In genomic region chr18:58535340-58536186, GRCh38 we compare ENCODE assay signal across 9 cellular contexts.
DNase-seq lines count a peak whose midpoint lies in the region; ATAC-seq and TF ChIP-seq lines count a peak whose summit lies in the region.
"Had no signal": no experiment of that assay in that cellular context is flagged by ENCODE, and none has a peak within 500 bp of the region (broad histone marks: within the 10 kb centered on the region; RNA-seq: fewer than 3 reads in every experiment).

No MANE protein-coding gene starts in this region.

- no peak overlapping the region for H3K4me2 ChIP-seq in PC-3 (ENCODE audit: low read length)

- H4K20me1 ChIP-seq in PC-3 (ENCODE audit: low read length): no peaks in the 10 kb centered on the region

- WGBS in esophagus muscularis mucosa: 84% methylated on average over 14 of the region's 14 CpGs

- no peak overlapping the region for H3K9ac ChIP-seq in PC-3 (ENCODE audit: low read length)

- ATAC-seq in GM19397 (IDR thresholded peaks at IDR 0.05; ENCODE audit: unreplicated experiment) (peak; percentile 55), HG03280 (IDR thresholded peaks at IDR 0.05; ENCODE audit: unreplicated experiment) (peak; percentile 66), PC-3 (no peak)

- H3K36me3 Mint-ChIP-seq in activated T-helper 2 cell treated with anti-CD3 and anti-CD28 coated beads, Interferon-gamma antibody, Interleukin-2, Interleukin-4, amounts not matched to agents 10 μg/mL and 5 μg/mL and 100 μg/mL, durations not matched to agents 14 hours and 24 hours and 36 hours (ENCODE audit: low read depth): no peaks in the 10 kb centered on the region
- H3K36me3 Mint-ChIP-seq: naive thymus-derived CD8-positive, alpha-beta T cell had no signal

- no peaks in the 10 kb centered on the region for H3K9me2 ChIP-seq in PC-3 (replicated peaks; ENCODE audit: low read length)

- no peak for TF ChIP-seq EP300 in esophagus muscularis mucosa (IDR thresholded peaks at IDR 0.05)

- no peak for TF ChIP-seq POLR2A in esophagus muscularis mucosa (IDR thresholded peaks at IDR 0.05; ENCODE audit: low read depth)

- H3K4me1 ChIP-seq in PC-3 (ENCODE audit: insufficient read depth, low read length): peaks cover under 1% of the 10 kb centered on the region; the same call in 1 of the 2 replicates
- H3K4me1 ChIP-seq in esophagus muscularis mucosa: no peaks in the 10 kb centered on the region

- TF ChIP-seq CTCF in PC-3 (conservative IDR thresholded peaks at IDR 0.05; ENCODE audit: low read depth, low read length) (no peak), esophagus muscularis mucosa (IDR thresholded peaks at IDR 0.05) (no peak)

- intact Hi-C loops in activated T-helper 2 cell treated with anti-CD3 and anti-CD28 coated beads, Interferon-gamma antibody, Interleukin-2, Interleukin-4, amounts not matched to agents 10 μg/mL and 5 μg/mL and 100 μg/mL, durations not matched to agents 14 hours and 24 hours and 36 hours (cut with micrococcal nuclease): no loop called here
- intact Hi-C loops in PC-3 (cut with micrococcal nuclease): no loop called here
- intact Hi-C loops in esophagus muscularis mucosa (cut with DNase I): no loop called here

- H3K27me3 ChIP-seq in PC-3 (ENCODE audit: low read length) (no peaks in the 10 kb centered on the region), esophagus muscularis mucosa (no peaks in the 10 kb centered on the region)

- H3F3A ChIP-seq in PC-3 (ENCODE audit: low read length, unreplicated experiment): no peaks in the 10 kb centered on the region

- H3K4me3 ChIP-seq in PC-3 (ENCODE audit: low read length) (no peak overlapping the region), esophagus muscularis mucosa (no peak overlapping the region)

- no TSS peak for BruUV-seq in PC-3 (replicated peaks; lab: Mats Ljungman, UMichigan)

- no peaks in the 10 kb centered on the region for H3K9me3 Mint-ChIP-seq in activated T-helper 2 cell treated with anti-CD3 and anti-CD28 coated beads, Interferon-gamma antibody, Interleukin-2, Interleukin-4, amounts not matched to agents 10 μg/mL and 5 μg/mL and 100 μg/mL, durations not matched to agents 14 hours and 24 hours and 36 hours
- H3K9me3 Mint-ChIP-seq: naive thymus-derived CD8-positive, alpha-beta T cell had no signal

- peaks cover 20% of the 10 kb centered on the region for H3K27me3 Mint-ChIP-seq in activated T-helper 2 cell treated with anti-CD3 and anti-CD28 coated beads, Interferon-gamma antibody, Interleukin-2, Interleukin-4, amounts not matched to agents 10 μg/mL and 5 μg/mL and 100 μg/mL, durations not matched to agents 14 hours and 24 hours and 36 hours (ENCODE audit: low read depth)

- no peak overlapping the region for H3K4me3 Mint-ChIP-seq in activated T-helper 2 cell treated with anti-CD3 and anti-CD28 coated beads, Interferon-gamma antibody, Interleukin-2, Interleukin-4, amounts not matched to agents 10 μg/mL and 5 μg/mL and 100 μg/mL, durations not matched to agents 14 hours and 24 hours and 36 hours (ENCODE audit: low read depth)

- POLR2A ChIA-PET in PC-3 (lab: Charles Lee; ENCODE audit: unreplicated experiment): no interaction called here

- peaks cover 32% of the 10 kb centered on the region for H3K4me1 Mint-ChIP-seq in activated T-helper 2 cell treated with anti-CD3 and anti-CD28 coated beads, Interferon-gamma antibody, Interleukin-2, Interleukin-4, amounts not matched to agents 10 μg/mL and 5 μg/mL and 100 μg/mL, durations not matched to agents 14 hours and 24 hours and 36 hours (ENCODE audit: low read depth)

- H3K36me3 ChIP-seq in PC-3 (ENCODE audit: low read depth, low read length) (no peaks in the 10 kb centered on the region), esophagus muscularis mucosa (no peaks in the 10 kb centered on the region)

- H3K79me2 ChIP-seq in PC-3 (ENCODE audit: low read length): no peaks in the 10 kb centered on the region

- H3K9me3 ChIP-seq in PC-3 (ENCODE audit: low read length): no peaks in the 10 kb centered on the region
- no peaks in the 10 kb centered on the region for H3K9me3 ChIP-seq in esophagus muscularis mucosa

- H2AFZ ChIP-seq in PC-3 (ENCODE audit: low read length): no peak overlapping the region

- DNase-seq in GDM1 (lab: John Stamatoyannopoulos, UW) (peak; percentile 37), PC-3 (no peak), esophagus muscularis mucosa (ENCODE audit: extremely low spot score) (no peak), 8988T (no peak)
- no peak for DNase-seq in activated T-helper 2 cell treated with anti-CD3 and anti-CD28 coated beads, Interferon-gamma antibody, Interleukin-2, Interleukin-4, amounts not matched to agents 10 μg/mL and 5 μg/mL and 100 μg/mL, durations not matched to agents 14 hours and 24 hours and 36 hours (ENCODE audit: low spot score)
- DNase-seq in activated CD4-positive, alpha-beta T cell treated with anti-CD3 and anti-CD28 coated beads, Interleukin-2, amount 50 U/mL, for 1 hour: no peak

- CTCF ChIA-PET in PC-3 (lab: Charles Lee): no interaction called here

- peak overlapping the region; percentile 24 for H3K27ac Mint-ChIP-seq in activated T-helper 2 cell treated with anti-CD3 and anti-CD28 coated beads, Interferon-gamma antibody, Interleukin-2, Interleukin-4, amounts not matched to agents 10 μg/mL and 5 μg/mL and 100 μg/mL, durations not matched to agents 14 hours and 24 hours and 36 hours

- no peak overlapping the region for H3K27ac ChIP-seq in PC-3 (ENCODE audit: low read length)
- no peak overlapping the region for H3K27ac ChIP-seq in esophagus muscularis mucosa (replicated peaks in 1 of 4)
